8 cellular contexts compared by ENCODE assay signal in the genomic region with DNA sequence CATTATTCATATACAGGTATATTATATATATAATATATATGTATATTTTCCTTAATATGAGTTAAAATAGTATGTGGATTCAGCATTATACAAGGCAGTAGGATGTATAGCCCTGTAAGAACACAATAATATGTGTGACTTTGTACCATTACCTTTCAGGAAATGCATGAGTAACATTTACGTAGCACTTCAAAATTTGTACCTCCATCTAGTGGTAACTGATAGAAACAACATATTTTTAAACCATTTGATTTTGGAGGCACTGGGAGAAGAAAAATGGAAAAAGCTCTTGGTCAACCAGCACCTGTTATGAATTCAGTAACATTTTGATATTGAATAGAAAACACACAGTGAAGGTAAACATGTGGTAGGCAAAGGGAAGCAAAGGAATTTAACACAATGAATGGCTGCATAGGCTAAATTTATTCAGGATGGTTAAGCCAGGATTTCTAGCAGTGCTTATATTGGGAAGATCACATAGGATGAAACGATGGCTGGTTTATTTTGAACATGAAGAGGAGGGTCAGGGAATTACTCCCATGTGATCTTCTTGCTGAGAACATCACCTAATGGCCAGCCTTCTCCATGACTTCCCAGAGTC.
DNase-seq lines count a peak whose midpoint lies in the region; ATAC-seq and TF ChIP-seq lines count a peak whose summit lies in the region.

No MANE protein-coding gene starts in this region.

- H2BK12ac ChIP-seq in neuronal stem cell (ENCODE audit: low read length), result no peak overlapping the region

- no peak overlapping the region for H3K18ac ChIP-seq in neuronal stem cell (ENCODE audit: low read length)

- no peak overlapping the region for H2AK5ac ChIP-seq in neuronal stem cell (ENCODE audit: low read depth, low read length)

- DNase-seq in DMS53 (lab: John Stamatoyannopoulos, UW) (peak; percentile 68), GM23338 (ENCODE audit: low spot score) (peak; percentile 52), NCI-H2171 (lab: John Stamatoyannopoulos, UW) (peak; percentile 18), dermis microvascular lymphatic vessel endothelial cell (ENCODE audit: low read depth in 2 of 2) (peak; percentile 42 to 53), neuronal stem cell (ENCODE audit: low spot score) (peak; percentile 21)

- H2BK120ac ChIP-seq in neuronal stem cell (ENCODE audit: low read depth, low read length), result no peak overlapping the region

- WGBS in neuronal stem cell (ENCODE audit: extremely low coverage in 2 of 2, insufficient read length in 2 of 2, insufficient replicate concordance in 1 of 2), 2 donors, result no CpG with 5 or more reads among the region's 2 CpGs

- H3K9ac ChIP-seq in neuronal stem cell (ENCODE audit: low read depth, low read length, poor library complexity), result no peak overlapping the region

- peak; percentile 58 to 59 for TF ChIP-seq CTCF in GM23338 (conservative IDR thresholded peaks at IDR 0.05; ENCODE audit: low read depth in 2 of 2)

- H3K79me1 ChIP-seq in neuronal stem cell (ENCODE audit: low read depth, low read length), result no peaks in the 10 kb centered on the region

- H3K27ac ChIP-seq in GM23338 (ENCODE audit: low read depth) (no peak overlapping the region), neuronal stem cell (replicated peaks; ENCODE audit: low read length) (no peak overlapping the region)

- H3K36me3 Mint-ChIP-seq in GM23338 (ENCODE audit: low read depth), result no peaks in the 10 kb centered on the region

- H3K4me3 Mint-ChIP-seq in GM23338, result no peak overlapping the region

- H3K27me3 ChIP-seq in GM23338 (ENCODE audit: insufficient read depth), result no peaks in the 10 kb centered on the region
- no peaks in the 10 kb centered on the region for H3K27me3 ChIP-seq in neuronal stem cell (ENCODE audit: control insufficient read depth in 3 of 3, insufficient read depth in 3 of 3, low read depth in 1 of 3, low read length in 3 of 3)

- H3K4ac ChIP-seq in neuronal stem cell (ENCODE audit: low read length), result no peak overlapping the region

- H3F3A ChIP-seq in GM23338 (replicated peaks; ENCODE audit: low read depth), result no peaks in the 10 kb centered on the region

- H3K79me2 ChIP-seq in GM23338 (replicated peaks; ENCODE audit: insufficient read depth), result no peaks in the 10 kb centered on the region

- H3K36me3 ChIP-seq in GM23338 (ENCODE audit: insufficient read depth) (no peaks in the 10 kb centered on the region), neuronal stem cell (replicated peaks in 1 of 2; ENCODE audit: control insufficient read depth in 2 of 2, insufficient read depth in 2 of 2, low read length in 2 of 2) (no peaks in the 10 kb centered on the region)

- peaks cover 2% of the 10 kb centered on the region for H3K27me3 Mint-ChIP-seq in GM23338 (ENCODE audit: insufficient read depth, low read depth, poor library complexity)

- no peak overlapping the region for H4K8ac ChIP-seq in neuronal stem cell (ENCODE audit: low read depth, low read length)

- H3K9me3 ChIP-seq in neuronal stem cell (replicated peaks in 1 of 2; ENCODE audit: control insufficient read depth in 2 of 2, insufficient read depth in 1 of 2, low read depth in 1 of 2, low read length in 2 of 2), result no peaks in the 10 kb centered on the region

- no peak overlapping the region for H2BK5ac ChIP-seq in neuronal stem cell (ENCODE audit: low read length)

- H3K9me2 ChIP-seq in GM23338 (ENCODE audit: insufficient read depth), result no peaks in the 10 kb centered on the region

- H3K14ac ChIP-seq in neuronal stem cell (ENCODE audit: low read length), result no peak overlapping the region

- ATAC-seq in GM23338 (no peak), HG03039 (IDR thresholded peaks at IDR 0.05; ENCODE audit: unreplicated experiment) (no peak), HG03175 (IDR thresholded peaks at IDR 0.05; ENCODE audit: unreplicated experiment) (no peak), HG03521 (IDR thresholded peaks at IDR 0.05; ENCODE audit: unreplicated experiment) (no peak)

- H3K23ac ChIP-seq in neuronal stem cell (ENCODE audit: low read depth, low read length, poor library complexity), result no peak overlapping the region

- no peaks in the 10 kb centered on the region for H4K20me1 ChIP-seq in GM23338 (replicated peaks; ENCODE audit: insufficient read depth)

- H3K4me1 ChIP-seq in GM23338 (ENCODE audit: insufficient read depth) (peaks cover 3% of the 10 kb centered on the region; the same call in 1 of the 2 replicates), neuronal stem cell (ENCODE audit: control insufficient read depth in 2 of 2, insufficient read depth in 1 of 2, low read depth in 1 of 2, low read length in 2 of 2) (no peaks in the 10 kb centered on the region)

- H3K9me3 Mint-ChIP-seq in GM23338, result no peaks in the 10 kb centered on the region

- H2AFZ ChIP-seq in GM23338 (no peak overlapping the region), neuronal stem cell (ENCODE audit: low read length) (no peak overlapping the region)

- H3K4me3 ChIP-seq in GM23338 (no peak overlapping the region), neuronal stem cell (ENCODE audit: low read length in 2 of 2) (no peak overlapping the region)

- no peak overlapping the region for H4K91ac ChIP-seq in neuronal stem cell (ENCODE audit: low read depth, low read length, poor library complexity)

- H3K4me2 ChIP-seq in GM23338 (no peak overlapping the region), neuronal stem cell (ENCODE audit: insufficient read depth, low read length, poor library complexity, severe bottlenecking) (no peak overlapping the region)

- H3K27ac Mint-ChIP-seq in GM23338, result no peak overlapping the region

- H3K4me1 Mint-ChIP-seq in GM23338, result peaks cover 4% of the 10 kb centered on the region; the same call in 1 of the 3 replicates

- H2BK15ac ChIP-seq in neuronal stem cell (ENCODE audit: low read length), result no peak overlapping the region

TF ChIP-seq in GM23338, 12 proteins besides CTCF, POLR2A, EP300 and RAD21:
- TF ChIP-seq ZNF331 (CRISPR knock-in tag; IDR thresholded peaks at IDR 0.05; ENCODE audit: low read depth), result no peak

Comparison
In these comparisons a context has a peak if more than half of its experiments do, and no peak if none do; other contexts are left out.
1. DNase-seq: peak in every context shown above with its lines; median percentile 68 in DMS53; 52 in GM23338; 48 in dermis microvascular lymphatic vessel endothelial cell; 21 in neuronal stem cell; 18 in NCI-H2171.